ENCODE assay signal across 33 cellular contexts in genomic region chr1:12657060-12657866, GRCh38. TPM values are rescaled to one million over a fixed set of nuclear protein-coding genes. Genes with fewer than 3 reads are reported as not detected.
"Had no signal": no experiment of that assay in that cellular context is flagged by ENCODE, and none has a peak within 500 bp of the region (broad histone marks: within the 10 kb centered on the region; RNA-seq: fewer than 3 reads in every experiment).

No MANE protein-coding gene starts in this region.

- DNase-seq: cortex of kidney; dorsolateral prefrontal cortex; effector CD4-positive, alpha-beta T cell; foreskin fibroblast; gastrocnemius medialis; head of caudate nucleus; kidney; mucosa of descending colon; naive B cell; stimulated activated CD4-positive, alpha-beta T cell treated with anti-CD3 and anti-CD28 coated beads, Interleukin-12 subunit alpha, Interleukin-12 subunit beta, amount 100 ng/mL, for 4 hours; stimulated activated CD4-positive, alpha-beta T cell treated with anti-CD3 and anti-CD28 coated beads, Interleukin-1b, Interleukin-23, amount 100 ng/mL, for 48 hours; stimulated activated CD4-positive, alpha-beta T cell treated with anti-CD3 and anti-CD28 coated beads, Interleukin-4, amount 100 ng/mL, for 24 hours; transverse colon; upper lobe of right lung; uterus had no signal

- ATAC-seq: esophagus mucosa; gastrocnemius medialis; left lobe of liver; mucosa of descending colon; natural killer cell treated with Interleukin-12 subunit alpha and Interleukin-12 subunit beta and Interleukin-15 and Interleukin-18, amount 100 ng/mL, for 72 hours; sciatic nerve; stimulated activated memory B cell treated with anti-CD40 and anti-IgM and Interleukin-4, amounts not matched to agents 10 μg/mL and 1 μg/mL and 100 μg/mL, for 72 hours; upper lobe of right lung had no signal

- H3K27ac ChIP-seq: dorsolateral prefrontal cortex, gastrocnemius medialis, parathyroid adenoma, prostate gland, right atrium auricular region, suprapubic skin, transverse colon, upper lobe of right lung, uterus had no signal

- H3K9ac ChIP-seq: parathyroid adenoma had no signal

- H3K79me2 ChIP-seq: parathyroid adenoma had no signal

- FAIRE-seq: kidney had no signal

- H2AFZ ChIP-seq: parathyroid adenoma had no signal

- H3K9me3 Mint-ChIP-seq: memory B cell; natural killer cell treated with Interleukin-12 subunit alpha and Interleukin-12 subunit beta and Interleukin-15 and Interleukin-18, amount 100 ng/mL, for 72 hours; stimulated activated memory B cell treated with anti-CD40 and anti-IgM and Interleukin-4, amounts not matched to agents 10 μg/mL and 1 μg/mL and 100 μg/mL, for 72 hours; stimulated activated naive CD8-positive, alpha-beta T cell treated with anti-CD3 and anti-CD28 coated beads, Interleukin-15, Interleukin-2, amounts not matched to agents 100 ng/mL and 50 ng/mL, for 24 hours had no signal

- H3K4me2 ChIP-seq: smooth muscle cell had no signal

- H3K4me3 ChIP-seq: dorsolateral prefrontal cortex, gastrocnemius medialis, lung, mucosa of descending colon, prostate gland, right atrium auricular region, smooth muscle cell, suprapubic skin, transverse colon, upper lobe of right lung, uterus had no signal

- H3K36me3 ChIP-seq: gastrocnemius medialis, prostate gland, right atrium auricular region, suprapubic skin, transverse colon, upper lobe of right lung, uterus had no signal

- H3K4me1 ChIP-seq: parathyroid adenoma, prostate gland, right atrium auricular region, suprapubic skin, transverse colon, upper lobe of right lung, uterus had no signal

- H3K4me3 Mint-ChIP-seq: memory B cell; mesothelial cell of epicardium; naive B cell; natural killer cell treated with Interleukin-12 subunit alpha and Interleukin-12 subunit beta and Interleukin-15 and Interleukin-18, amount 100 ng/mL, for 72 hours; neural crest cell; stimulated activated memory B cell treated with anti-CD40 and anti-IgM and Interleukin-4, amounts not matched to agents 10 μg/mL and 1 μg/mL and 100 μg/mL, for 72 hours; stimulated activated naive CD8-positive, alpha-beta T cell treated with anti-CD3 and anti-CD28 coated beads, Interleukin-15, Interleukin-2, amounts not matched to agents 100 ng/mL and 50 ng/mL, for 24 hours had no signal

- H3K27me3 ChIP-seq: dorsolateral prefrontal cortex, gastrocnemius medialis, right atrium auricular region, transverse colon, upper lobe of right lung, uterus had no signal

- H3K9me3 ChIP-seq: gastrocnemius medialis, prostate gland, right atrium auricular region, suprapubic skin, transverse colon, upper lobe of right lung, uterus had no signal

- H3K27ac Mint-ChIP-seq: memory B cell; mesothelial cell of epicardium; natural killer cell treated with Interleukin-12 subunit alpha and Interleukin-12 subunit beta and Interleukin-15 and Interleukin-18, amount 100 ng/mL, for 72 hours; stimulated activated memory B cell treated with anti-CD40 and anti-IgM and Interleukin-4, amounts not matched to agents 10 μg/mL and 1 μg/mL and 100 μg/mL, for 72 hours; stimulated activated naive CD8-positive, alpha-beta T cell treated with anti-CD3 and anti-CD28 coated beads, Interleukin-15, Interleukin-2, amounts not matched to agents 100 ng/mL and 50 ng/mL, for 24 hours had no signal

RNA-seq across cellular contexts. Expression of gene AADACL4, which starts 13.4 kb away (rescaled TPM):
- total RNA-seq: dorsolateral prefrontal cortex; esophagus mucosa; gastrocnemius medialis; glomerular endothelial cell; left lobe of liver; liver; lung; mucosa of descending colon; natural killer cell treated with Interleukin-12 subunit alpha and Interleukin-12 subunit beta and Interleukin-15 and Interleukin-18, amount 100 ng/mL, for 72 hours; neural crest cell; osteoblast; prostate gland; right atrium auricular region; sciatic nerve; smooth muscle cell; suprapubic skin; transverse colon; upper lobe of right lung had no signal
- polyA plus RNA-seq: liver, lung, smooth muscle cell had no signal

RNA-seq across cellular contexts. Expression of gene AADACL3, which starts 58.6 kb away (rescaled TPM):
- total RNA-seq: dorsolateral prefrontal cortex; esophagus mucosa; gastrocnemius medialis; glomerular endothelial cell; kidney; left lobe of liver; liver; lung; mesothelial cell of epicardium; mucosa of descending colon; natural killer cell treated with Interleukin-12 subunit alpha and Interleukin-12 subunit beta and Interleukin-15 and Interleukin-18, amount 100 ng/mL, for 72 hours; neural crest cell; osteoblast; prostate gland; right atrium auricular region; sciatic nerve; transverse colon; upper lobe of right lung; uterus had no signal
- polyA plus RNA-seq: liver, lung had no signal
